Comparison of ENCODE assay signal across 18 cellular contexts in the genomic region with DNA sequence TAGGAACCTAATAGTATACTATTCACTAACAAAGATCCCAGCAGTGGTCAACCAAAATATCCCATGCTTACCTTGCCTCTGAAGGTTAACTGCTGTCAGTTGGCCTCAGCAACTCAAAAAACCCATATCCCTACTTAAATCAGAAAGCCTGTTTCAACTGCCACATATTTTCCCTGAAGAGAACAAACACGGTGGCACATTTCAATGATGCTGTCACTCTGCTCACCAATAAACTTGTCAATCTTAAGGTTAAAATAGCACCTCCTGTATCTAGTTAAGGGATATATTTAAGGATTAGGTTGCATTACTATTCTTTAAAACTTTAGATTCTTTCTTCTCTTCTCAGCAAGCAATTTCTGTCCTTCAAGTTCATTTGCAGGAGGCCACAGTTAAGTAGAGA.
DNase-seq lines count a peak whose midpoint lies in the region; TF ChIP-seq lines count a peak whose summit lies in the region.
"Had no signal": no experiment of that assay in that cellular context is flagged by ENCODE, and none has a peak within 500 bp of the region (broad histone marks: within the 10 kb centered on the region; RNA-seq: fewer than 3 reads in every experiment).

No MANE protein-coding gene starts in this region.

- no TSS peak for BruUV-seq in Calu3 (replicated peaks; lab: Mats Ljungman, UMichigan)

- no peaks in the 10 kb centered on the region for H3K27me3 ChIP-seq in WERI-Rb-1 (ENCODE audit: insufficient read depth, low read depth, severe bottlenecking)
- H3K27me3 ChIP-seq: BLaER1 had no signal

- H3K9me3 ChIP-seq in WERI-Rb-1 (ENCODE audit: severe bottlenecking) = no peaks in the 10 kb centered on the region
- H3K9me3 ChIP-seq: BLaER1, Caco-2 had no signal

- H3K27ac Mint-ChIP-seq in Calu3 (ENCODE audit: unreplicated experiment) = no peak overlapping the region
- H3K27ac Mint-ChIP-seq: B cell; CD4-positive, CD25-positive, alpha-beta regulatory T cell; CD8-positive, alpha-beta T cell; H9 had no signal

- H3K27ac ChIP-seq in WERI-Rb-1 = peak overlapping the region; percentile 82
- H3K27ac ChIP-seq: 22Rv1, BLaER1, C4-2B, GM23248 had no signal

- peak overlapping the region; percentile 7; the same call in 1 of the 2 replicates for H3K4me3 ChIP-seq in WERI-Rb-1 (ENCODE audit: low read depth, low read length)
- H3K4me3 ChIP-seq: BLaER1, GM23248 had no signal

- H3K36me3 ChIP-seq in WERI-Rb-1 = no peaks in the 10 kb centered on the region
- H3K36me3 ChIP-seq: BLaER1 had no signal

- H3K36me3 Mint-ChIP-seq in Calu3 (ENCODE audit: insufficient read depth, unreplicated experiment) = no peaks in the 10 kb centered on the region
- H3K36me3 Mint-ChIP-seq: CD4-positive, CD25-positive, alpha-beta regulatory T cell; CD8-positive, alpha-beta T cell had no signal

- intact Hi-C loops in Calu3 (cut with micrococcal nuclease; ENCODE audit: unreplicated experiment) = no loop called here

- peaks cover 8% of the 10 kb centered on the region for H3K9me3 Mint-ChIP-seq in Calu3 (ENCODE audit: low read depth, unreplicated experiment)

- no peak overlapping the region for H3K4me3 Mint-ChIP-seq in Calu3 (ENCODE audit: low read depth, unreplicated experiment)
- H3K4me3 Mint-ChIP-seq: B cell; CD4-positive, CD25-positive, alpha-beta regulatory T cell; CD8-positive, alpha-beta T cell; H9 had no signal

- no peaks in the 10 kb centered on the region for H3K27me3 Mint-ChIP-seq in Calu3 (ENCODE audit: unreplicated experiment)
- H3K27me3 Mint-ChIP-seq: B cell; CD4-positive, CD25-positive, alpha-beta regulatory T cell had no signal

- TF ChIP-seq CTCF in WERI-Rb-1 (IDR thresholded peaks at IDR 0.05; ENCODE audit: low read depth, low read length) (no peak), Calu3 (IDR thresholded peaks at IDR 0.05; ENCODE audit: unreplicated experiment) (no peak)

- H3K4me1 Mint-ChIP-seq in Calu3 (ENCODE audit: low read depth, unreplicated experiment) = no peaks in the 10 kb centered on the region
- H3K4me1 Mint-ChIP-seq: B cell; CD4-positive, CD25-positive, alpha-beta regulatory T cell; H9 had no signal

- CTCF ChIA-PET in Calu3 (lab: Charles Lee) = no interaction called here

- peak; percentile 83 for DNase-seq in DMS 273 (lab: John Stamatoyannopoulos, UW; ENCODE audit: unreplicated experiment)
- DNase-seq in DMS 273 treated with DMSO at 0.1 percent for 48 hours (lab: John Stamatoyannopoulos, UW) = no peak
- peak; percentile 93 for DNase-seq in NCI-H69 (lab: John Stamatoyannopoulos, UW)
- DNase-seq in WERI-Rb-1 = peak; percentile 62
- peak; percentile 29 for DNase-seq in putamen (ENCODE audit: low spot score)
- DNase-seq in NCI-H1436 (lab: John Stamatoyannopoulos, UW) = no peak
- DNase-seq in Calu3 = no peak
- DNase-seq: Caco-2; CD4-positive, CD25-positive, alpha-beta regulatory T cell; CD8-positive, alpha-beta T cell; DMS153; DND-41; GM23248; H9 had no signal

Comparison
In these comparisons a context has a peak if more than half of its experiments do, and no peak if none do; other contexts are left out.
1. DNase-seq: peak in DMS 273 (single experiment), NCI-H69 (single experiment), WERI-Rb-1 (single experiment) and putamen (single experiment); none in DMS 273 treated with DMSO at 0.1 percent for 48 hours (single experiment), NCI-H1436 (single experiment) and Calu3 (single experiment).